1 cellular context compared by ENCODE assay signal in genomic region chr11:76701701-76702100, GRCh38.
TF ChIP-seq lines count a peak whose summit lies in the region.

No MANE protein-coding gene starts in this region.

TF ChIP-seq in GM23338, 12 proteins besides CTCF, POLR2A, EP300 and RAD21 (continued from another document):
- TF ChIP-seq REST (IDR thresholded peaks at IDR 0.05; ENCODE audit: unreplicated experiment): no peak
- TF ChIP-seq POLR2AphosphoS5 (IDR thresholded peaks at IDR 0.05; ENCODE audit: low read depth): no peak
- no peak for TF ChIP-seq EZH2 (IDR thresholded peaks at IDR 0.05; ENCODE audit: low read depth, unreplicated experiment)
- no peak for TF ChIP-seq CREB1 (CRISPR knock-in tag; IDR thresholded peaks at IDR 0.05; ENCODE audit: low read depth)
- TF ChIP-seq STAT1 (IDR thresholded peaks at IDR 0.05; ENCODE audit: unreplicated experiment): no peak
- TF ChIP-seq JUNB (IDR thresholded peaks at IDR 0.05; ENCODE audit: unreplicated experiment): no peak
- TF ChIP-seq ZNF114 (CRISPR knock-in tag; IDR thresholded peaks at IDR 0.05): no peak
- no peak for TF ChIP-seq NANOG (IDR thresholded peaks at IDR 0.05; ENCODE audit: borderline replicate concordance)
- no peak for TF ChIP-seq EZH2phosphoT487 (IDR thresholded peaks at IDR 0.05; ENCODE audit: unreplicated experiment)
TF ChIP-seq in GM23338: peak in this region for 0.
